Comparison of ENCODE assay signal across 8 cellular contexts in genomic region chr9:86282077-86282978, GRCh38. TPM values are rescaled to one million over a fixed set of nuclear protein-coding genes. Genes with fewer than 3 reads are reported as not detected.
DNase-seq lines count a peak whose midpoint lies in the region; ATAC-seq, FAIRE-seq and TF ChIP-seq lines count a peak whose summit lies in the region.

Gene ISCA1, minus strand, starts transcription at chr9:86282538. Its CDS starts 80 bp downstream, at chr9:86282458.

- H3K4me2 ChIP-seq in SU-DHL-6 (ENCODE audit: low read depth, low read length, poor library complexity, severe bottlenecking): peak within 1 kb of the TSS; percentile 92

- H3K9me3 ChIP-seq in SU-DHL-6 (ENCODE audit: insufficient read depth, low read length): no peaks in the 10 kb centered on the region
- no peaks in the 10 kb centered on the region for H3K9me3 ChIP-seq in pancreas
- H3K9me3 ChIP-seq in thyroid gland: no peaks in the 10 kb centered on the region

- ATAC-seq in HG02678 (IDR thresholded peaks at IDR 0.05; ENCODE audit: unreplicated experiment) (peak; percentile 85), pancreas (peak; percentile 94 to 99 (median 96))
- peak; percentile 82 for ATAC-seq in activated naive CD8-positive, alpha-beta T cell treated with anti-CD3 and anti-CD28 coated beads, Interleukin-2, amount 10 ng/mL, durations not matched to agents 7 days and 5 days (ENCODE audit: low read depth)

- H3K27ac Mint-ChIP-seq in activated naive CD8-positive, alpha-beta T cell treated with anti-CD3 and anti-CD28 coated beads, Interleukin-2, amount 10 ng/mL, durations not matched to agents 7 days and 5 days: peak within 1 kb of the TSS; percentile 95

- no peaks in the 10 kb centered on the region for H4K20me1 ChIP-seq in SU-DHL-6 (ENCODE audit: low read depth, low read length)

- peaks cover 12% of the 10 kb centered on the region for H3K36me3 Mint-ChIP-seq in activated naive CD8-positive, alpha-beta T cell treated with anti-CD3 and anti-CD28 coated beads, Interleukin-2, amount 10 ng/mL, durations not matched to agents 7 days and 5 days

- peaks cover 4% of the 10 kb centered on the region; the same call in 1 of the 2 replicates for H3F3A ChIP-seq in SU-DHL-6 (ENCODE audit: insufficient read depth)

- H3K4me3 ChIP-seq in GM12865 (ENCODE audit: low read depth, low read length): peak within 1 kb of the TSS; percentile 65
- peak within 1 kb of the TSS; percentile 85 for H3K4me3 ChIP-seq in SU-DHL-6 (ENCODE audit: insufficient read depth, low read length, poor library complexity, severe bottlenecking)
- peak within 1 kb of the TSS; percentile 82 to 93 (median 91) for H3K4me3 ChIP-seq in pancreas
- H3K4me3 ChIP-seq in thyroid gland (replicated peaks in 1 of 3): peak within 1 kb of the TSS; percentile 21 to 86 (median 37)

- no peak for FAIRE-seq in pancreas (lab: Jason Lieb, UNC)

- peak; percentile 94 for DNase-seq in GM12865 (ENCODE audit: low read depth)
- peak; percentile 86 for DNase-seq in NCI-H1105 treated with DMSO at 0.1 percent for 48 hours (lab: John Stamatoyannopoulos, UW)
- peak; percentile 98 for DNase-seq in activated naive CD8-positive, alpha-beta T cell treated with anti-CD3 and anti-CD28 coated beads, Interleukin-2, amount 10 ng/mL, durations not matched to agents 7 days and 5 days
- peak; percentile 94 to 99 (median 98) for DNase-seq in head of caudate nucleus
- peak; percentile 96 to 99 (median 97) for DNase-seq in pancreas
- peak; percentile 98 for DNase-seq in thyroid gland

- peak within 1 kb of the TSS; percentile 94 for H3K4me3 Mint-ChIP-seq in activated naive CD8-positive, alpha-beta T cell treated with anti-CD3 and anti-CD28 coated beads, Interleukin-2, amount 10 ng/mL, durations not matched to agents 7 days and 5 days

- intact Hi-C loops in head of caudate nucleus (cut with DNase I) (loop anchor here (5.0 to 10.0 kb wide), 2 partner anchors 72 to 340 kb away; partner anchors contain the start of genes NAA35 and TUT7), pancreas (cut with DNase I) (no loop called here), thyroid gland (cut with DNase I) (loop anchor here (10.0 kb wide), 3 partner anchors 72 to 338 kb away; partner anchors contain the start of genes NAA35 and TUT7)

- H3K4me1 ChIP-seq in pancreas: peaks cover 5 to 16% (median 10%) of the 10 kb centered on the region in 3 donors
- peaks cover 22 to 28% of the 10 kb centered on the region in 2 donors for H3K4me1 ChIP-seq in thyroid gland

- no peaks in the 10 kb centered on the region for H3K9me3 Mint-ChIP-seq in activated naive CD8-positive, alpha-beta T cell treated with anti-CD3 and anti-CD28 coated beads, Interleukin-2, amount 10 ng/mL, durations not matched to agents 7 days and 5 days

- peaks cover 31% of the 10 kb centered on the region for H3K4me1 Mint-ChIP-seq in activated naive CD8-positive, alpha-beta T cell treated with anti-CD3 and anti-CD28 coated beads, Interleukin-2, amount 10 ng/mL, durations not matched to agents 7 days and 5 days

- H3K27me3 ChIP-seq in SU-DHL-6 (ENCODE audit: low read length) (no peaks in the 10 kb centered on the region), pancreas (no peaks in the 10 kb centered on the region), thyroid gland (no peaks in the 10 kb centered on the region)

- TF ChIP-seq CTCF in GM12865 (IDR thresholded peaks at IDR 0.05; ENCODE audit: insufficient read depth, low read depth, low read length, missing control alignments): no peak
- no peak for TF ChIP-seq CTCF in SU-DHL-6 (IDR thresholded peaks at IDR 0.05; ENCODE audit: insufficient read depth, low read length, poor library complexity, severe bottlenecking)
- no peak for TF ChIP-seq CTCF in pancreas (IDR thresholded peaks at IDR 0.05)
- TF ChIP-seq CTCF in thyroid gland (IDR thresholded peaks at IDR 0.05): no peak

- H3K79me2 ChIP-seq in SU-DHL-6 (ENCODE audit: insufficient read depth, low read length): peaks cover 37% of the 10 kb centered on the region

- TF ChIP-seq POLR2A in thyroid gland (IDR thresholded peaks at IDR 0.05): peak; percentile 76 to 95

- 0% methylated on average over 65 to 101 of the region's 101 CpGs for WGBS in pancreas, 2 donors
- 0% methylated on average over 12 to 24 of the region's 101 CpGs for WGBS in thyroid gland, 2 donors

- peak within 1 kb of the TSS; percentile 74 for H3K27ac ChIP-seq in SU-DHL-6 (ENCODE audit: low read depth, low read length)
- peak within 1 kb of the TSS; percentile 94 to 100 (median 98) for H3K27ac ChIP-seq in pancreas
- H3K27ac ChIP-seq in thyroid gland: peak within 1 kb of the TSS; percentile 94 to 98 (median 98)

- H3K36me3 ChIP-seq in SU-DHL-6 (ENCODE audit: low read length) (no peaks in the 10 kb centered on the region), pancreas (peaks cover 0 to under 1% (median 0%) of the 10 kb centered on the region in 3 donors), thyroid gland (no peaks in the 10 kb centered on the region)

- H3K27me3 Mint-ChIP-seq in activated naive CD8-positive, alpha-beta T cell treated with anti-CD3 and anti-CD28 coated beads, Interleukin-2, amount 10 ng/mL, durations not matched to agents 7 days and 5 days: no peaks in the 10 kb centered on the region

- H2AFZ ChIP-seq in SU-DHL-6 (ENCODE audit: low read depth, low read length, severe bottlenecking): peak within 1 kb of the TSS; percentile 80

- no peaks in the 10 kb centered on the region for H3K9me2 ChIP-seq in SU-DHL-6 (replicated peaks; ENCODE audit: insufficient read depth, low read length)

- peak within 1 kb of the TSS; percentile 67 for H3K9ac ChIP-seq in SU-DHL-6 (ENCODE audit: low read length)

- POLR2A ChIA-PET in activated naive CD8-positive, alpha-beta T cell treated with anti-CD3 and anti-CD28 coated beads, Interleukin-2, amount 10 ng/mL, durations not matched to agents 7 days and 5 days (lab: Charles Lee): interaction anchor here (0.6 to 1.4 kb wide), 11 partner anchors 15 to 477 kb away, joined by 3 to 10 read pairs (median 4); partner anchors contain the start of gene NAA35

RNA-seq across cellular contexts. Expression of gene ISCA1, which starts in this region (rescaled TPM):
- 10 to 100 TPM; 21.2 to 24.5 TPM for total RNA-seq in activated naive CD8-positive, alpha-beta T cell treated with anti-CD3 and anti-CD28 coated beads, Interleukin-2, amount 10 ng/mL, durations not matched to agents 7 days and 5 days
- total RNA-seq in pancreas (10 to 100 TPM in 4 of 6 donors, 1 to 10 TPM in 2; 8.6 to 17.3 (median 10.9) TPM), thyroid gland (10 to 100 TPM; 47.9 to 79.1 (median 63.8) TPM)
- 10 to 100 TPM in 1 of 2 donors, 1 to 10 TPM in 1; 9.0 to 26.5 TPM for polyA plus RNA-seq in pancreas

Comparison
In these comparisons a context has a peak if more than half of its experiments do, and no peak if none do; other contexts are left out.
1. Peak in every context shown above with its lines: DNase-seq, ATAC-seq, H3K4me3 ChIP-seq and H3K27ac ChIP-seq.
2. H3K4me3 ChIP-seq: peak in every context shown above with its lines; median percentile 91 in pancreas; 85 in SU-DHL-6; 65 in GM12865; 37 in thyroid gland.
3. intact Hi-C loops: an anchor here in head of caudate nucleus (5.0 to 10.0 kb wide) and thyroid gland (10.0 kb wide); none called in pancreas.